In genomic region chr2:240913810-240914644, GRCh38 we compare ENCODE assay signal across 9 cellular contexts. TPM values are rescaled to one million over a fixed set of nuclear protein-coding genes. Genes with fewer than 3 reads are reported as not detected.
DNase-seq lines count a peak whose midpoint lies in the region; ATAC-seq and TF ChIP-seq lines count a peak whose summit lies in the region.
"Had no signal": no experiment of that assay in that cellular context is flagged by ENCODE, and none has a peak within 500 bp of the region (broad histone marks: within the 10 kb centered on the region; RNA-seq: fewer than 3 reads in every experiment).

No MANE protein-coding gene starts in this region.

- intact Hi-C loops in heart left ventricle (cut with DNase I) (loop anchor here in 4 of 10 donors (2.0 to 10.0 kb wide), 3 partner anchors 77 to 81 kb away; partner anchors contain the start of gene SNED1 (in 2 of the 4)), gastrocnemius medialis (cut with DNase I; ENCODE audit: low total_unique reads) (loop anchor here (5.0 to 10.0 kb wide), 3 partner anchors 78 to 233 kb away; partner anchors contain the start of genes MTERF4 and PASK)

- H3K27ac Mint-ChIP-seq in activated naive CD4-positive, alpha-beta T cell treated with anti-CD3 and anti-CD28 coated beads, Interleukin-2, amount 50 U/mL, for 72 hours = no peak overlapping the region

- peak overlapping the region in 11 of 12 donors; percentile 12 to 81 (median 38) for H3K27ac ChIP-seq in heart left ventricle
- no peak overlapping the region for H3K27ac ChIP-seq in gastrocnemius medialis

- WGBS in heart left ventricle, 4 donors = 22 to 32% (median 27%) methylated on average over 28 to 36 of the region's 36 CpGs

- TF ChIP-seq POLR2A in heart left ventricle (IDR thresholded peaks at IDR 0.05) = no peak
- no peak for TF ChIP-seq POLR2A in gastrocnemius medialis (IDR thresholded peaks at IDR 0.05)

- H3K27me3 ChIP-seq in heart left ventricle = peaks cover 0 to 30% (median 14%) of the 10 kb centered on the region in 9 donors
- H3K27me3 ChIP-seq in gastrocnemius medialis = peaks cover 5 to 13% (median 8%) of the 10 kb centered on the region in 3 donors

- peak; percentile 58 to 75 for ATAC-seq in activated naive CD4-positive, alpha-beta T cell treated with anti-CD3 and anti-CD28 coated beads, Interleukin-2, amount 50 U/mL, for 72 hours
- peak; percentile 70 to 88 (median 74) for ATAC-seq in heart left ventricle
- peak; percentile 31 to 59 for ATAC-seq in gastrocnemius medialis
- ATAC-seq in HG03520 (IDR thresholded peaks at IDR 0.05; ENCODE audit: unreplicated experiment) = no peak

- in situ Hi-C loops in gastrocnemius medialis (cut with MboI; ENCODE audit: low sequenced_read_pairs in 4 of 4) = no loop called here

- no peaks in the 10 kb centered on the region for H3K9me3 Mint-ChIP-seq in activated naive CD4-positive, alpha-beta T cell treated with anti-CD3 and anti-CD28 coated beads, Interleukin-2, amount 50 U/mL, for 72 hours

- H3K36me3 ChIP-seq in heart left ventricle = no peaks in the 10 kb centered on the region
- H3K36me3 ChIP-seq in gastrocnemius medialis = no peaks in the 10 kb centered on the region

- H3K4me1 ChIP-seq in heart left ventricle (peaks cover 3 to 45% (median 25%) of the 10 kb centered on the region in 12 donors), gastrocnemius medialis (peaks cover 3 to 6% of the 10 kb centered on the region in 2 donors)

- DNase-seq in AG09309 (ENCODE audit: low read depth) (no peak), GM20000 (ENCODE audit: low spot score) (peak; percentile 86), SHP77 (lab: John Stamatoyannopoulos, UW) (peak; percentile 50 to 54), heart left ventricle (peak; percentile 79 to 87 (median 85)), gastrocnemius medialis (peak in 1 of 2 donors; percentile 39), GDM1 (lab: John Stamatoyannopoulos, UW) (no peak)
- DNase-seq in activated naive CD4-positive, alpha-beta T cell treated with anti-CD3 and anti-CD28 coated beads, Interleukin-2, amount 50 U/mL, for 72 hours (ENCODE audit: low spot score in 2 of 2) = peak in 1 of 2 donors; percentile 86

- no peak overlapping the region for H3K4me3 ChIP-seq in AG09309 (ENCODE audit: control insufficient read depth, low read depth, low read length)
- H3K4me3 ChIP-seq in heart left ventricle = peak overlapping the region in 3 of 12 donors; percentile 0 to 14 (median 6)
- peak overlapping the region in 1 of 4 donors; percentile 5 for H3K4me3 ChIP-seq in gastrocnemius medialis

- no peaks in the 10 kb centered on the region for H3K36me3 Mint-ChIP-seq in activated naive CD4-positive, alpha-beta T cell treated with anti-CD3 and anti-CD28 coated beads, Interleukin-2, amount 50 U/mL, for 72 hours

- H3K9me3 ChIP-seq in heart left ventricle = no peaks in the 10 kb centered on the region
- H3K9me3 ChIP-seq in gastrocnemius medialis = no peaks in the 10 kb centered on the region

- TF ChIP-seq CTCF in AG09309 (IDR thresholded peaks at IDR 0.05; ENCODE audit: control insufficient read depth, insufficient read depth, low read depth, low read length, missing control alignments) (peak; percentile 88), GM20000 (IDR thresholded peaks at IDR 0.05; ENCODE audit: extremely low read depth, missing control alignments) (peak; percentile 88), heart left ventricle (IDR thresholded peaks at IDR 0.05) (peak; percentile 86 to 95 (median 90)), gastrocnemius medialis (IDR thresholded peaks at IDR 0.05 in 4 of 5, conservative IDR thresholded peaks at IDR 0.05 in 1 of 5) (peak; percentile 63 to 92 (median 88))

RNA-seq across cellular contexts. Expression of gene CROCC2, which starts 7.9 kb away (rescaled TPM):
- not detected for total RNA-seq in activated naive CD4-positive, alpha-beta T cell treated with anti-CD3 and anti-CD28 coated beads, Interleukin-2, amount 50 U/mL, for 72 hours
- total RNA-seq in heart left ventricle = not detected
- polyA plus RNA-seq in heart left ventricle = not detected
- total RNA-seq in gastrocnemius medialis = under 1 TPM in 1 of 4 donors, not detected in 3; 0.07 TPM
- total RNA-seq: urinary bladder had no signal

RNA-seq across cellular contexts. Expression of gene MAB21L4, which starts 18.1 kb away (rescaled TPM):
- total RNA-seq in activated naive CD4-positive, alpha-beta T cell treated with anti-CD3 and anti-CD28 coated beads, Interleukin-2, amount 50 U/mL, for 72 hours = not detected
- under 1 TPM in 1 of 9 donors, not detected in 8; 0.75 TPM for total RNA-seq in heart left ventricle
- polyA plus RNA-seq in heart left ventricle = under 1 TPM in 1 of 2 donors, not detected in 1; 0.10 TPM
- not detected for total RNA-seq in gastrocnemius medialis

RNA-seq across cellular contexts. Expression of gene AGXT, which starts 45.4 kb away (rescaled TPM):
- not detected for total RNA-seq in activated naive CD4-positive, alpha-beta T cell treated with anti-CD3 and anti-CD28 coated beads, Interleukin-2, amount 50 U/mL, for 72 hours
- total RNA-seq in heart left ventricle (not detected), gastrocnemius medialis (1 to 10 TPM in 2 of 4 donors, not detected in 2; 1.7 to 3.3 TPM)
- polyA plus RNA-seq in heart left ventricle = under 1 TPM in 1 of 2 donors, not detected in 1; 0.06 TPM
- total RNA-seq: urinary bladder had no signal

Comparison
In these comparisons a context has a peak if more than half of its experiments do, and no peak if none do; other contexts are left out.
1. DNase-seq: peak in GM20000 (single experiment), SHP77 (2 of 2) and heart left ventricle (5 of 5); none in AG09309 (single experiment) and GDM1 (single experiment).
2. H3K27ac ChIP-seq: peak in heart left ventricle (11 of 12); none in gastrocnemius medialis (0 of 4).
3. Peak in every context shown above with its lines, with median percentiles within 50 percentile points of each other: CTCF ChIP-seq.